Comparison of ENCODE assay signal across 1 cellular context in the genomic region with DNA sequence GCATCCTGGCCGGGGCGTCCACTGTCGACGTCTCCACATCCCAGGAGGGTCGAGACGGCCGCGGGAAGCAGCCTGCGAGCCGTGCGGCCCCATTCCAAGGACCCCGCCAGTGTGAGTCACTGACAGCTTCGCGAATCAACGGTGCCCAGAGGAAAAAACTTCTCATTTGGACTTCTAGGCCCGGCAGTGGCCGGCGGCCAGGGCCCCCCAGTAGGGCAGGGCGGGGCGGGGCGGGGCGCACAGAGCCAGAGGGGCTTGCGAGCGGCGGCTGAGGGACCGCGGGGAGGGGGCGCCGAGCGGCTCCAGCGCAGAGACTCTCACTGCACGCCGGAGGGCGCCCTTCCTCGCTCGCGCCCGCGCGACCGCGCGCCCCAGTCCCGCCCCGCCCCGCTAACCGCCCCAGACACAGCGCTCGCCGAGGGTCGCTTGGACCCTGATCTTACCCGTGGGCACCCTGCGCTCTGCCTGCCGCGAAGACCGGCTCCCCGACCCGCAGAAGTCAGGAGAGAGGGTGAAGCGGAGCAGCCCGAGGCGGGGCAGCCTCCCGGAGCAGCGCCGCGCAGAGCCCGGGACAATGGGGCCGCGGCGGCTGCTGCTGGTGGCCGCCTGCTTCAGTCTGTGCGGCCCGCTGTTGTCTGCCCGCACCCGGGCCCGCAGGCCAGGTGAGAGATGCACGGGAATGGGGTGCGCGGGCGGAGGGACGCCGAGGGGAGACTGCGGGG.
TF ChIP-seq lines count a peak whose summit lies in the region.

A gene (plus strand): TSS at position 393 of the 722 bp plus-strand sequence. CDS start 182 bp downstream, at position 575.

TF ChIP-seq in HEK293, 187 proteins besides CTCF, POLR2A, EP300 and RAD21 (continued from another document):
- TF ChIP-seq, protein P1, sequence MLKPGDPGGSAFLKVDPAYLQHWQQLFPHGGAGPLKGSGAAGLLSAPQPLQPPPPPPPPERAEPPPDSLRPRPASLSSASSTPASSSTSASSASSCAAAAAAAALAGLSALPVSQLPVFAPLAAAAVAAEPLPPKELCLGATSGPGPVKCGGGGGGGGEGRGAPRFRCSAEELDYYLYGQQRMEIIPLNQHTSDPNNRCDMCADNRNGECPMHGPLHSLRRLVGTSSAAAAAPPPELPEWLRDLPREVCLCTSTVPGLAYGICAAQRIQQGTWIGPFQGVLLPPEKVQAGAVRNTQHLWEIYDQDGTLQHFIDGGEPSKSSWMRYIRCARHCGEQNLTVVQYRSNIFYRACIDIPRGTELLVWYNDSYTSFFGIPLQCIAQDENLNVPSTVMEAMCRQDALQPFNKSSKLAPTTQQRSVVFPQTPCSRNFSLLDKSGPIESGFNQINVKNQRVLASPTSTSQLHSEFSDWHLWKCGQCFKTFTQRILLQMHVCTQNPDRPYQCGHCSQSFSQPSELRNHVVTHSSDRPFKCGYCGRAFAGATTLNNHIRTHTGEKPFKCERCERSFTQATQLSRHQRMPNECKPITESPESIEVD (tag by site-specific recombination; IDR thresholded peaks at IDR 0.05) = no peak
- TF ChIP-seq KLF9 (tag by site-specific recombination; IDR thresholded peaks at IDR 0.05; ENCODE audit: low read depth) = peak; percentile 57
- TF ChIP-seq, protein P2, sequence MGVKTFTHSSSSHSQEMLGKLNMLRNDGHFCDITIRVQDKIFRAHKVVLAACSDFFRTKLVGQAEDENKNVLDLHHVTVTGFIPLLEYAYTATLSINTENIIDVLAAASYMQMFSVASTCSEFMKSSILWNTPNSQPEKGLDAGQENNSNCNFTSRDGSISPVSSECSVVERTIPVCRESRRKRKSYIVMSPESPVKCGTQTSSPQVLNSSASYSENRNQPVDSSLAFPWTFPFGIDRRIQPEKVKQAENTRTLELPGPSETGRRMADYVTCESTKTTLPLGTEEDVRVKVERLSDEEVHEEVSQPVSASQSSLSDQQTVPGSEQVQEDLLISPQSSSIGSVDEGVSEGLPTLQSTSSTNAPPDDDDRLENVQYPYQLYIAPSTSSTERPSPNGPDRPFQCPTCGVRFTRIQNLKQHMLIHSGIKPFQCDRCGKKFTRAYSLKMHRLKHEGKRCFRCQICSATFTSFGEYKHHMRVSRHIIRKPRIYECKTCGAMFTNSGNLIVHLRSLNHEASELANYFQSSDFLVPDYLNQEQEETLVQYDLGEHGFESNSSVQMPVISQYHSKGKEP (tag by site-specific recombination; IDR thresholded peaks at IDR 0.05) = no peak
- no peak for TF ChIP-seq ZNF211 (tag by site-specific recombination; IDR thresholded peaks at IDR 0.05; ENCODE audit: low read depth)
- TF ChIP-seq YY1 (tag by site-specific recombination; IDR thresholded peaks at IDR 0.05) = 0 out of 2 replicates have a peak, but pooled peaks have one; percentile 39
- no peak for TF ChIP-seq BCL11B (tag by site-specific recombination; IDR thresholded peaks at IDR 0.05; ENCODE audit: low read depth)
- TF ChIP-seq ZNF623 (tag by site-specific recombination; IDR thresholded peaks at IDR 0.05) = no peak
- TF ChIP-seq ZNF501 (tag by site-specific recombination; IDR thresholded peaks at IDR 0.05) = peak; percentile 54; the same call in 1 of the 2 replicates
